9 cellular contexts compared by ENCODE assay signal in the genomic region with DNA sequence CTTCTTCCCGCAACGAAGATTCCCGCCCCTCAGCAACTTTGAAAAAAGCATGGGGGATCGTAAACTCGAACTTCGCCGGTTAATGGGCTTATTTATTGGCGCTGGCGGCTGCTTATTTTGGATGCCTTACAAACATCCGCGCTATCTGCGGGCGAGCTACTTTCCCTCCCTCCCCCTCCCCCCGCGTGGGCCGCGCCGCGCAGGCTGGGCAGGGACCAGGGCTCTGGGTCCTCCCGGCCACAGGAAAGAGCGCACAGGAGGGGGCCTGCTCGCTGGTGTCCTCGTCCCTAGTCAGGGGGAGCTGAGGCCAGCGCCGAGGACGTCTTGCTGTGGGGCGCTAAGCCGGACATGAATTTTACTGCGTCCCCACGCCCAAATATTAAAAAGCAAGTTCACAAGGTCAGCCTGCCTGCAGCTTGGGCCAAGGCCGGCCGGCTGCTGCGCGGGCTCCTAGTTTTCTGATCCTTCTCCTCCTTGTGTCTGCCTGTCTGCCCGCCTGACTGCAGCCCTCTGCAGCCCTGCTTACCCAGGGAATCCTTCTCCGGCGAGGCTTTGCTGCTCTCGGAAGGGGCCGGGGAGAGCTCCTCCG. TPM values are rescaled to one million over a fixed set of nuclear protein-coding genes. Genes with fewer than 3 reads are reported as not detected.
A peak's percentile ranks its signal among the peaks of the same experiment; 100 is the strongest.
DNase-seq lines count a peak whose midpoint lies in the region; FAIRE-seq and TF ChIP-seq lines count a peak whose summit lies in the region.
"Had no signal": no experiment of that assay in that cellular context is flagged by ENCODE, and none has a peak within 500 bp of the region (broad histone marks: within the 10 kb centered on the region; RNA-seq: fewer than 3 reads in every experiment).

No MANE protein-coding gene starts in this region.

- no peaks in the 10 kb centered on the region for H3K9me1 ChIP-seq in endothelial cell of umbilical vein (replicated peaks; ENCODE audit: control insufficient read depth, extremely low read depth, insufficient read depth, low read length)

- no peaks in the 10 kb centered on the region for H3K27me3 ChIP-seq in endothelial cell of umbilical vein (ENCODE audit: control insufficient read depth in 2 of 2, insufficient read depth in 2 of 2, low read length in 2 of 2)
- H3K27me3 ChIP-seq in neutrophil = peaks cover 100% of the 10 kb centered on the region

- CTCF ChIA-PET in endothelial cell of umbilical vein (lab: Charles Lee) = interaction anchor here (0.9 to 8.0 kb wide), 7 partner anchors 10 to 27 kb away, joined by 3 to 81 read pairs (median 6); partner anchors contain the start of genes HOXA11, HOXA3 and HOXA7

- H3K9me3 ChIP-seq in endothelial cell of umbilical vein (replicated peaks; ENCODE audit: control insufficient read depth, insufficient read depth, low read length) (no peaks in the 10 kb centered on the region), neutrophil (no peaks in the 10 kb centered on the region)

- H3K4me3 ChIP-seq in endothelial cell of umbilical vein (replicated peaks in 1 of 3; ENCODE audit: insufficient read depth in 1 of 3, low read depth in 1 of 3, low read length in 3 of 3) (peak overlapping the region; percentile 35 to 88 (median 59)), neutrophil (ENCODE audit: low read depth in 1 of 2, low read length in 1 of 2) (peak overlapping the region; percentile 40 to 67)

- no peak overlapping the region for H2AFZ ChIP-seq in endothelial cell of umbilical vein (ENCODE audit: low read depth, low read length)

- no peak for TF ChIP-seq POLR2A in endothelial cell of umbilical vein (IDR thresholded peaks at IDR 0.05; ENCODE audit: low read depth, low read length)

- no peaks in the 10 kb centered on the region for H3K36me3 ChIP-seq in endothelial cell of umbilical vein (ENCODE audit: control insufficient read depth in 2 of 2, extremely low read depth in 1 of 2, insufficient read depth in 2 of 2, low read length in 2 of 2)
- no peaks in the 10 kb centered on the region for H3K36me3 ChIP-seq in neutrophil

- BruUV-seq in endothelial cell of umbilical vein (replicated peaks; lab: Mats Ljungman, UMichigan) = no TSS peak

- H4K20me1 ChIP-seq in endothelial cell of umbilical vein (replicated peaks; ENCODE audit: control insufficient read depth, extremely low read depth, insufficient read depth, low read length) = no peaks in the 10 kb centered on the region

- DNase-seq in NCI-H1436 (lab: John Stamatoyannopoulos, UW) = peak; percentile 12
- DNase-seq in NCI-H1436 treated with DMSO at 0.1 percent for 48 hours (lab: John Stamatoyannopoulos, UW) = no peak
- peak; percentile 34 for DNase-seq in NCI-H748 treated with DMSO at 0.1 percent for 48 hours (lab: John Stamatoyannopoulos, UW)
- peak; percentile 64 for DNase-seq in endothelial cell of umbilical vein (ENCODE audit: low read depth, low spot score)
- no peak for DNase-seq in kidney glomerular epithelial cell (lab: John Stamatoyannopoulos, UW)
- DNase-seq in stimulated activated CD4-positive, alpha-beta T cell treated with anti-CD3 and anti-CD28 coated beads, Interleukin-1b, Interleukin-23, amount 100 ng/mL, for 48 hours = no peak
- DNase-seq in GM19238 (ENCODE audit: insufficient read length, low spot score) = no peak

- intact Hi-C loops in endothelial cell of umbilical vein (cut with micrococcal nuclease) = no loop called here

- TF ChIP-seq CTCF in endothelial cell of umbilical vein (IDR thresholded peaks at IDR 0.05; ENCODE audit: extremely low read depth in 1 of 2, insufficient read depth in 1 of 2, low read depth in 1 of 2, low read length in 2 of 2) (no peak), neutrophil (IDR thresholded peaks at IDR 0.05) (no peak)

- H3K27ac ChIP-seq in endothelial cell of umbilical vein (ENCODE audit: insufficient read depth, low read depth, low read length) (peak overlapping the region; percentile 96), neutrophil (peak overlapping the region; percentile 47)

- dilution Hi-C loops in endothelial cell of umbilical vein (cut with MboI; ENCODE audit: extremely low pct_ligation_motif_present, low sequenced_read_pairs) = loop anchor here (25.0 kb wide), 1 partner anchor 986 kb away; no protein-coding TSS in a partner anchor

- peaks cover 100% of the 10 kb centered on the region for H3K79me2 ChIP-seq in endothelial cell of umbilical vein (ENCODE audit: control insufficient read depth, insufficient read depth, low read length)

- H3K9ac ChIP-seq in endothelial cell of umbilical vein (replicated peaks; ENCODE audit: extremely low read depth, insufficient read depth, low read length) = peak overlapping the region; percentile 91

- POLR2A ChIA-PET in endothelial cell of umbilical vein (lab: Charles Lee) = interaction anchor here (1.0 to 1.6 kb wide), 3 partner anchors 11 to 20 kb away, joined by 3 to 5 read pairs (median 4); partner anchors contain the start of genes HOXA11 and HOXA3

- FAIRE-seq in endothelial cell of umbilical vein (lab: Jason Lieb, UNC) = no peak

- peak overlapping the region; percentile 98 for H3K4me2 ChIP-seq in endothelial cell of umbilical vein (ENCODE audit: insufficient read depth, low read length)

- peaks cover 57% of the 10 kb centered on the region for H3K4me1 ChIP-seq in endothelial cell of umbilical vein (ENCODE audit: control insufficient read depth, extremely low read depth, insufficient read depth, low read length)
- H3K4me1 ChIP-seq in neutrophil (ENCODE audit: control insufficient read depth in 1 of 2, insufficient read depth in 1 of 2, low read depth in 1 of 2, low read length in 1 of 2) = peaks cover 26 to 57% of the 10 kb centered on the region in 2 experiments

TF ChIP-seq in endothelial cell of umbilical vein, 7 proteins besides CTCF, POLR2A, EP300 and RAD21:
- no peak for TF ChIP-seq EZH2 (IDR thresholded peaks at IDR 0.05; ENCODE audit: borderline replicate concordance, low read depth, low read length, severe bottlenecking)
- no peak for TF ChIP-seq FOS (IDR thresholded peaks at IDR 0.05; ENCODE audit: borderline replicate concordance, insufficient read depth, low read length)
- TF ChIP-seq GATA2 (IDR thresholded peaks at IDR 0.05; ENCODE audit: insufficient read depth, insufficient read length, low read depth, low read length) = no peak
- no peak for TF ChIP-seq POLR2AphosphoS5 (IDR thresholded peaks at IDR 0.05; ENCODE audit: insufficient read depth, low read depth, low read length)
- TF ChIP-seq MAX (IDR thresholded peaks at IDR 0.05; ENCODE audit: insufficient read depth, insufficient read length) = no peak
- no peak for TF ChIP-seq MYC (IDR thresholded peaks at IDR 0.05; ENCODE audit: low read depth, low read length)
- TF ChIP-seq JUN (IDR thresholded peaks at IDR 0.05; ENCODE audit: borderline replicate concordance, insufficient read depth, insufficient read length, low read depth) = no peak

RNA-seq across cellular contexts. Expression of gene HOXA10, which starts 1.2 kb away (rescaled TPM):
- 24.4 and 27.6 TPM in 2 replicates for total RNA-seq in endothelial cell of umbilical vein
- 23.7 and 30.3 TPM in 2 replicates for polyA plus RNA-seq in endothelial cell of umbilical vein
- polyA plus RNA-seq in endothelial cell of umbilical vein (2011; cell fraction: cytosol; rRNA removed) = 15.8 and 19.0 TPM in 2 replicates
- 16.7 TPM in 2 replicates for polyA plus RNA-seq in endothelial cell of umbilical vein (2011; cell fraction: nucleus; rRNA removed)
- polyA plus RNA-seq in endothelial cell of umbilical vein (2012) = 15.1 and 20.3 TPM in 2 replicates
- 24.4 and 30.3 TPM in 2 replicates for polyA minus RNA-seq in endothelial cell of umbilical vein
- 3.2 TPM for polyA minus RNA-seq in endothelial cell of umbilical vein (2011; cell fraction: cytosol; rRNA and poly(A)+ RNA removed)
- polyA minus RNA-seq in endothelial cell of umbilical vein (2011; cell fraction: nucleus; rRNA and poly(A)+ RNA removed) = 8.0 and 9.1 TPM in 2 replicates

RNA-seq across cellular contexts. Expression of gene HOXA9, which starts 7.6 kb away (rescaled TPM):
- total RNA-seq in endothelial cell of umbilical vein = 61.6 and 62.9 TPM in 2 replicates
- polyA plus RNA-seq in endothelial cell of umbilical vein = 47.2 and 84.1 TPM in 2 replicates
- 44.6 and 46.3 TPM in 2 replicates for polyA plus RNA-seq in endothelial cell of umbilical vein (2011; cell fraction: cytosol; rRNA removed)
- polyA plus RNA-seq in endothelial cell of umbilical vein (2011; cell fraction: nucleus; rRNA removed) = 94.3 and 108 TPM in 2 replicates
- 32.3 and 47.7 TPM in 2 replicates for polyA plus RNA-seq in endothelial cell of umbilical vein (2012)
- polyA minus RNA-seq in endothelial cell of umbilical vein = 8.0 and 11.3 TPM in 2 replicates
- not detected for polyA minus RNA-seq in endothelial cell of umbilical vein (2011; cell fraction: cytosol; rRNA and poly(A)+ RNA removed)
- polyA minus RNA-seq in endothelial cell of umbilical vein (2011; cell fraction: nucleus; rRNA and poly(A)+ RNA removed) = 14.0 and 22.7 TPM in 2 replicates
- total RNA-seq: activated CD8-positive, alpha-beta memory T cell treated with anti-CD3 and anti-CD28 coated beads for 36 hours had no signal

RNA-seq across cellular contexts. Expression of gene HOXA11, which starts 12.1 kb away (rescaled TPM):
- 15.2 and 16.7 TPM in 2 replicates for total RNA-seq in endothelial cell of umbilical vein
- polyA plus RNA-seq in endothelial cell of umbilical vein = 10.4 and 10.8 TPM in 2 replicates
- 8.2 and 9.7 TPM in 2 replicates for polyA plus RNA-seq in endothelial cell of umbilical vein (2011; cell fraction: cytosol; rRNA removed)
- 4.6 and 5.5 TPM in 2 replicates for polyA plus RNA-seq in endothelial cell of umbilical vein (2011; cell fraction: nucleus; rRNA removed)
- polyA plus RNA-seq in endothelial cell of umbilical vein (2012) = 11.6 TPM in 2 replicates
- 6.6 and 8.6 TPM in 2 replicates for polyA minus RNA-seq in endothelial cell of umbilical vein
- polyA minus RNA-seq in endothelial cell of umbilical vein (2011; cell fraction: cytosol; rRNA and poly(A)+ RNA removed) = 2.8 TPM
- polyA minus RNA-seq in endothelial cell of umbilical vein (2011; cell fraction: nucleus; rRNA and poly(A)+ RNA removed) = 3.6 and 3.7 TPM in 2 replicates
- total RNA-seq: activated CD8-positive, alpha-beta memory T cell treated with anti-CD3 and anti-CD28 coated beads for 36 hours had no signal

RNA-seq across cellular contexts. Expression of gene HOXA7, which starts 16.4 kb away (rescaled TPM):
- total RNA-seq in endothelial cell of umbilical vein = 15.6 and 18.5 TPM in 2 replicates
- 16.9 and 18.1 TPM in 2 replicates for polyA plus RNA-seq in endothelial cell of umbilical vein
- 13.0 and 13.8 TPM in 2 replicates for polyA plus RNA-seq in endothelial cell of umbilical vein (2011; cell fraction: cytosol; rRNA removed)
- polyA plus RNA-seq in endothelial cell of umbilical vein (2011; cell fraction: nucleus; rRNA removed) = 5.6 and 8.3 TPM in 2 replicates
- 13.9 and 16.0 TPM in 2 replicates for polyA plus RNA-seq in endothelial cell of umbilical vein (2012)
- polyA minus RNA-seq in endothelial cell of umbilical vein = 8.6 and 9.4 TPM in 2 replicates
- polyA minus RNA-seq in endothelial cell of umbilical vein (2011; cell fraction: cytosol; rRNA and poly(A)+ RNA removed) = 5.9 TPM
- polyA minus RNA-seq in endothelial cell of umbilical vein (2011; cell fraction: nucleus; rRNA and poly(A)+ RNA removed) = 3.8 and 4.1 TPM in 2 replicates
- total RNA-seq: activated CD8-positive, alpha-beta memory T cell treated with anti-CD3 and anti-CD28 coated beads for 36 hours had no signal

RNA-seq across cellular contexts. Expression of gene HOXA3, which starts 20.5 kb away (rescaled TPM):
- total RNA-seq in endothelial cell of umbilical vein = 12.0 and 14.0 TPM in 2 replicates
- polyA plus RNA-seq in endothelial cell of umbilical vein = 4.2 and 4.7 TPM in 2 replicates
- 1.5 and 2.4 TPM in 2 replicates for polyA plus RNA-seq in endothelial cell of umbilical vein (2011; cell fraction: cytosol; rRNA removed)
- 14.0 and 14.1 TPM in 2 replicates for polyA plus RNA-seq in endothelial cell of umbilical vein (2011; cell fraction: nucleus; rRNA removed)
- 4.6 and 5.6 TPM in 2 replicates for polyA plus RNA-seq in endothelial cell of umbilical vein (2012)
- polyA minus RNA-seq in endothelial cell of umbilical vein = 1.6 and 2.0 TPM in 2 replicates
- polyA minus RNA-seq in endothelial cell of umbilical vein (2011; cell fraction: cytosol; rRNA and poly(A)+ RNA removed) = not detected
- 7.1 and 20.1 TPM in 2 replicates for polyA minus RNA-seq in endothelial cell of umbilical vein (2011; cell fraction: nucleus; rRNA and poly(A)+ RNA removed)
- total RNA-seq: activated CD8-positive, alpha-beta memory T cell treated with anti-CD3 and anti-CD28 coated beads for 36 hours had no signal

Comparison
In these comparisons a context has a peak if more than half of its experiments do, and no peak if none do; other contexts are left out.
1. DNase-seq: peak in NCI-H1436 (single experiment), NCI-H748 treated with DMSO at 0.1 percent for 48 hours (single experiment) and endothelial cell of umbilical vein (single experiment); none in NCI-H1436 treated with DMSO at 0.1 percent for 48 hours (single experiment), kidney glomerular epithelial cell (single experiment), stimulated activated CD4-positive, alpha-beta T cell treated with anti-CD3 and anti-CD28 coated beads, Interleukin-1b, Interleukin-23, amount 100 ng/mL, for 48 hours (single experiment) and GM19238 (single experiment).